Comparison of ENCODE assay signal across 10 cellular contexts in the genomic region with DNA sequence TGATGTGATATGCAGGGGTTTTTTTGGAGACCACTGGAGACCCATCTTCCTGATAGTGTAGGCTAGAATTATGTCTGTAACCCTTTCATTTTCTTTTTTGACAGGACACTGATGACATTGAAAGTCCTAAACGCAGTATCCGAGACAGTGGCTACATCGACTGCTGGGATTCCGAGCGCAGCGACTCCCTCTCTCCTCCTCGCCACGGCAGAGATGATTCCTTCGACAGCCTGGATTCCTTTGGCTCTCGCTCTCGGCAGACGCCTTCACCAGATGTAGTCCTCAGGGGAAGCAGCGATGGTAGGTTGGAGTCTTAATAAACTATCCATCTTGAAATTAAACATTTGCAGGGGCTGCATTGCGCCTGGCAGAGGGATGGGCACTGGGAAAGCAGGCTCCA.
DNase-seq lines count a peak whose midpoint lies in the region; ATAC-seq and TF ChIP-seq lines count a peak whose summit lies in the region.
"Had no signal": no experiment of that assay in that cellular context is flagged by ENCODE, and none has a peak within 500 bp of the region (broad histone marks: within the 10 kb centered on the region; RNA-seq: fewer than 3 reads in every experiment).

No MANE protein-coding gene starts in this region.

- H3K27ac ChIP-seq in right atrium auricular region: peak overlapping the region; percentile 57 to 69

- peaks cover 8% of the 10 kb centered on the region for H3K36me3 ChIP-seq in right atrium auricular region

- no peaks in the 10 kb centered on the region for H3K9me3 ChIP-seq in right atrium auricular region

- peak overlapping the region in 1 of 2 donors; percentile 36 for H3K4me3 ChIP-seq in right atrium auricular region

- H3K4me1 Mint-ChIP-seq in osteocyte (ENCODE audit: unreplicated experiment): peaks cover 18% of the 10 kb centered on the region

- H3K36me3 Mint-ChIP-seq in osteocyte (ENCODE audit: unreplicated experiment): no peaks in the 10 kb centered on the region

- TF ChIP-seq CTCF in right atrium auricular region (IDR thresholded peaks at IDR 0.05) (no peak), osteocyte (IDR thresholded peaks at IDR 0.05) (no peak)

- in situ Hi-C loops in ACHN (cut with HindIII; ENCODE audit: low pct_ligation_motif_present, low pct_unique_long_range_greater_than_20kb, low sequenced_read_pairs): no loop called here

- DNase-seq in ACHN (peak; percentile 12), right atrium auricular region (ENCODE audit: low spot score) (no peak), osteocyte (ENCODE audit: extremely low spot score, unreplicated experiment) (no peak), DMS153 (lab: John Stamatoyannopoulos, UW) (no peak)
- DNase-seq in stimulated activated CD4-positive, alpha-beta T cell treated with anti-CD3 and anti-CD28 coated beads, Interleukin-12 subunit alpha, Interleukin-12 subunit beta, amount 100 ng/mL, for 4 hours: no peak
- DNase-seq: NCI-H187; NK-92 treated with Interleukin-12 subunit alpha and Interleukin-12 subunit beta, amount 100 ng/mL, for 24 hours had no signal

- H3K27ac Mint-ChIP-seq in osteocyte (ENCODE audit: unreplicated experiment): no peak overlapping the region

- H3K4me3 Mint-ChIP-seq in osteocyte (ENCODE audit: unreplicated experiment): peak overlapping the region; percentile 2

- H3K9me3 Mint-ChIP-seq in osteocyte (ENCODE audit: unreplicated experiment): no peaks in the 10 kb centered on the region

- H3K27me3 ChIP-seq in right atrium auricular region: no peaks in the 10 kb centered on the region

- H3K27me3 Mint-ChIP-seq in osteocyte (ENCODE audit: unreplicated experiment): peaks cover 64% of the 10 kb centered on the region

- ATAC-seq in SK-N-SH treated with all-trans-retinoic acid at 6 μM for 48 hours: peak; percentile 33; the same call in 2 of the 3 replicates
- ATAC-seq in GM21423 (IDR thresholded peaks at IDR 0.05; ENCODE audit: unreplicated experiment): no peak
- ATAC-seq in HG02981 (IDR thresholded peaks at IDR 0.05; ENCODE audit: unreplicated experiment): no peak

- H3K4me1 ChIP-seq in right atrium auricular region: peaks cover 0 to 27% of the 10 kb centered on the region in 2 donors

TF ChIP-seq in SK-N-SH treated with all-trans-retinoic acid at 6 μM for 48 hours, 23 proteins besides CTCF, POLR2A, EP300 and RAD21:
- TF ChIP-seq, protein P1, sequence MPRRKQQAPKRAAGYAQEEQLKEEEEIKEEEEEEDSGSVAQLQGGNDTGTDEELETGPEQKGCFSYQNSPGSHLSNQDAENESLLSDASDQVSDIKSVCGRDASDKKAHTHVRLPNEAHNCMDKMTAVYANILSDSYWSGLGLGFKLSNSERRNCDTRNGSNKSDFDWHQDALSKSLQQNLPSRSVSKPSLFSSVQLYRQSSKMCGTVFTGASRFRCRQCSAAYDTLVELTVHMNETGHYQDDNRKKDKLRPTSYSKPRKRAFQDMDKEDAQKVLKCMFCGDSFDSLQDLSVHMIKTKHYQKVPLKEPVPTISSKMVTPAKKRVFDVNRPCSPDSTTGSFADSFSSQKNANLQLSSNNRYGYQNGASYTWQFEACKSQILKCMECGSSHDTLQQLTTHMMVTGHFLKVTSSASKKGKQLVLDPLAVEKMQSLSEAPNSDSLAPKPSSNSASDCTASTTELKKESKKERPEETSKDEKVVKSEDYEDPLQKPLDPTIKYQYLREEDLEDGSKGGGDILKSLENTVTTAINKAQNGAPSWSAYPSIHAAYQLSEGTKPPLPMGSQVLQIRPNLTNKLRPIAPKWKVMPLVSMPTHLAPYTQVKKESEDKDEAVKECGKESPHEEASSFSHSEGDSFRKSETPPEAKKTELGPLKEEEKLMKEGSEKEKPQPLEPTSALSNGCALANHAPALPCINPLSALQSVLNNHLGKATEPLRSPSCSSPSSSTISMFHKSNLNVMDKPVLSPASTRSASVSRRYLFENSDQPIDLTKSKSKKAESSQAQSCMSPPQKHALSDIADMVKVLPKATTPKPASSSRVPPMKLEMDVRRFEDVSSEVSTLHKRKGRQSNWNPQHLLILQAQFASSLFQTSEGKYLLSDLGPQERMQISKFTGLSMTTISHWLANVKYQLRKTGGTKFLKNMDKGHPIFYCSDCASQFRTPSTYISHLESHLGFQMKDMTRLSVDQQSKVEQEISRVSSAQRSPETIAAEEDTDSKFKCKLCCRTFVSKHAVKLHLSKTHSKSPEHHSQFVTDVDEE (CRISPR knock-in tag; IDR thresholded peaks at IDR 0.05): no peak
- TF ChIP-seq OSR1 (CRISPR knock-in tag; IDR thresholded peaks at IDR 0.05): no peak
- TF ChIP-seq TOX (CRISPR knock-in tag; IDR thresholded peaks at IDR 0.05; ENCODE audit: borderline replicate concordance): no peak
- TF ChIP-seq, protein P2, sequence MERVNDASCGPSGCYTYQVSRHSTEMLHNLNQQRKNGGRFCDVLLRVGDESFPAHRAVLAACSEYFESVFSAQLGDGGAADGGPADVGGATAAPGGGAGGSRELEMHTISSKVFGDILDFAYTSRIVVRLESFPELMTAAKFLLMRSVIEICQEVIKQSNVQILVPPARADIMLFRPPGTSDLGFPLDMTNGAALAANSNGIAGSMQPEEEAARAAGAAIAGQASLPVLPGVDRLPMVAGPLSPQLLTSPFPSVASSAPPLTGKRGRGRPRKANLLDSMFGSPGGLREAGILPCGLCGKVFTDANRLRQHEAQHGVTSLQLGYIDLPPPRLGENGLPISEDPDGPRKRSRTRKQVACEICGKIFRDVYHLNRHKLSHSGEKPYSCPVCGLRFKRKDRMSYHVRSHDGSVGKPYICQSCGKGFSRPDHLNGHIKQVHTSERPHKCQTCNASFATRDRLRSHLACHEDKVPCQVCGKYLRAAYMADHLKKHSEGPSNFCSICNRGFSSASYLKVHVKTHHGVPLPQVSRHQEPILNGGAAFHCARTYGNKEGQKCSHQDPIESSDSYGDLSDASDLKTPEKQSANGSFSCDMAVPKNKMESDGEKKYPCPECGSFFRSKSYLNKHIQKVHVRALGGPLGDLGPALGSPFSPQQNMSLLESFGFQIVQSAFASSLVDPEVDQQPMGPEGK (CRISPR knock-in tag; IDR thresholded peaks at IDR 0.05; ENCODE audit: borderline replicate concordance): no peak
- no peak for TF ChIP-seq ZFP30 (CRISPR knock-in tag; IDR thresholded peaks at IDR 0.05)
- TF ChIP-seq ARNTL (CRISPR knock-in tag; IDR thresholded peaks at IDR 0.05; ENCODE audit: borderline replicate concordance, low read depth): no peak
- TF ChIP-seq GLIS3 (CRISPR knock-in tag; IDR thresholded peaks at IDR 0.05): no peak
- no peak for TF ChIP-seq RARB (CRISPR knock-in tag; IDR thresholded peaks at IDR 0.05)
